27 cellular contexts compared by ENCODE assay signal in the genomic region with DNA sequence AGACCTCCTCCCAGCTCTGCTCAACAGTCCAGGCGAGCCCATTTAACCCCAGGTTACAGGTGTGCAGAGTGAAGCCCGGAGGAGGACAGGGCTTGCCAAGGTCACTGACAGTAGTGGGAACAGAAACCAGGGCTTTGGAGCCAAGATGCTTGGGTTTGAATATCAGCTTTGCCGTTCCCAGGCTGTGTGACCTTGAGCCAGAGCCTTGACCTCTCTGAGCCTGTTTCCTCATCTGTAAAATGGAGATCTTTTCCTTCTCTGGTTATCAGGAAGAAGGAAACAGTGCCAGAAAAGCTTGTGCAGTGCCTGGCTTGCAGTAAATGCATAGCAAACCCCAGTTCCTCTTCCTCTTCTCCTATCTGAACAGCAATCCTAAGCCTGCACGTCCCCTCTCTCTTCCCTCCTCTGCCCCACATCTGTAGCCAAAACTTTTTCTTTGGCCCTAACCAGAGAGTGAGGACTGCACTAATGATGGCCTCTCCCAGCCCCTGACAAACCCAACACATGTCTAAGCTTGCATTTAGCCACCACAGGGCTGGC. TPM values are rescaled to one million over a fixed set of nuclear protein-coding genes. Genes with fewer than 3 reads are reported as not detected.
A peak's percentile ranks its signal among the peaks of the same experiment; 100 is the strongest.
DNase-seq lines count a peak whose midpoint lies in the region; ATAC-seq and TF ChIP-seq lines count a peak whose summit lies in the region.
"Had no signal": no experiment of that assay in that cellular context is flagged by ENCODE, and none has a peak within 500 bp of the region (broad histone marks: within the 10 kb centered on the region; RNA-seq: fewer than 3 reads in every experiment).

No MANE protein-coding gene starts in this region.

- peaks cover 60% of the 10 kb centered on the region for H3K27me3 Mint-ChIP-seq in T-helper 17 cell
- H3K27me3 Mint-ChIP-seq in T-cell: peaks cover 41 to 55% of the 10 kb centered on the region in 2 donors

- no peaks in the 10 kb centered on the region for H3K27me3 ChIP-seq in lung (ENCODE audit: control insufficient read depth, insufficient read depth)

- H3K4me3 ChIP-seq in HEK293 (ENCODE audit: low read depth, low read length) (no peak overlapping the region), lung (no peak overlapping the region)
- H3K4me3 ChIP-seq: gastrocnemius medialis, GM23248, hepatocyte, sigmoid colon, suprapubic skin had no signal

- DNase-seq in MV-4-11 (lab: John Stamatoyannopoulos, UW) (peak; percentile 78), T-helper 17 cell (no peak), lung (ENCODE audit: low spot score) (no peak), T-cell (no peak)
- no peak for DNase-seq in activated effector memory CD4-positive, alpha-beta T cell treated with Interleukin-2 at 50 U/mL for 16 hours
- DNase-seq: activated CD8-positive, alpha-beta T cell treated with anti-CD3 and anti-CD28 coated beads, Interleukin-2, amount 10 ng/mL, durations not matched to agents 7 days and 5 days; C1 segment of cervical spinal cord; DND-41; gastrocnemius medialis; GM23248; IMR-90; mesendoderm; NCI-H1417 treated with DMSO at 0.1 percent for 48 hours; NCI-H2081; NCI-H226; NCI-H774; PC-3; SHP77; sigmoid colon; stimulated activated naive CD4-positive, alpha-beta T cell had no signal

- H3K9me3 ChIP-seq in HEK293 (ENCODE audit: control insufficient read depth, insufficient read depth, low read depth, low read length): no peaks in the 10 kb centered on the region
- H3K9me3 ChIP-seq in T-helper 17 cell (ENCODE audit: control insufficient read depth, low read length, poor library complexity, severe bottlenecking): no peaks in the 10 kb centered on the region
- peaks cover 0 to 10% of the 10 kb centered on the region in 2 donors for H3K9me3 ChIP-seq in lung (ENCODE audit: control insufficient read depth in 2 of 2, insufficient read depth in 1 of 2, low read length in 1 of 2)
- H3K9me3 ChIP-seq: gastrocnemius medialis, suprapubic skin had no signal

- H3K4me3 Mint-ChIP-seq in T-helper 17 cell: peak overlapping the region; percentile 36
- no peak overlapping the region for H3K4me3 Mint-ChIP-seq in T-cell
- H3K4me3 Mint-ChIP-seq: activated CD8-positive, alpha-beta T cell treated with anti-CD3 and anti-CD28 coated beads, Interleukin-2, amount 10 ng/mL, durations not matched to agents 7 days and 5 days had no signal

- CTCF ChIA-PET in HEK293 (lab: Yijun Ruan, JAX): interaction anchor here (1.0 to 1.6 kb wide), 5 partner anchors 10 to 82 kb away, joined by 3 to 6 read pairs (median 4); no protein-coding TSS in a partner anchor
- CTCF ChIA-PET in T-cell (lab: Charles Lee): interaction anchor here in 1 of 2 donors (0.6 kb wide), 1 partner anchor 185 kb away, joined by 6 read pairs; no protein-coding TSS in a partner anchor

- H3K36me3 ChIP-seq in HEK293 (ENCODE audit: control insufficient read depth in 2 of 2, insufficient read depth in 1 of 2, low read length in 2 of 2): no peaks in the 10 kb centered on the region
- no peaks in the 10 kb centered on the region for H3K36me3 ChIP-seq in lung (ENCODE audit: control insufficient read depth in 2 of 2, insufficient read depth in 2 of 2, low read length in 2 of 2)
- H3K36me3 ChIP-seq: gastrocnemius medialis, sigmoid colon, suprapubic skin had no signal

- H3K4me1 Mint-ChIP-seq in T-helper 17 cell (peaks cover 15% of the 10 kb centered on the region), T-cell (peaks cover 0 to 20% (median 11%) of the 10 kb centered on the region in 3 donors)

- TF ChIP-seq CTCF in HEK293 (tag by site-specific recombination; IDR thresholded peaks at IDR 0.05) (no peak), lung (IDR thresholded peaks at IDR 0.05; ENCODE audit: control extremely low read depth, extremely low read depth) (no peak)

- WGBS in lung, 2 donors: 46 to 54% methylated on average over 4 of the region's 4 CpGs

- H3K4me1 ChIP-seq in HEK293 (ENCODE audit: control insufficient read depth, insufficient read depth, low read length): no peaks in the 10 kb centered on the region
- H3K4me1 ChIP-seq in lung (ENCODE audit: control insufficient read depth in 2 of 2, insufficient read depth in 2 of 2, low read length in 2 of 2): peaks cover 0 to 5% of the 10 kb centered on the region in 2 donors
- H3K4me1 ChIP-seq: gastrocnemius medialis had no signal

- H3K36me3 Mint-ChIP-seq in T-helper 17 cell (ENCODE audit: low read depth) (peaks cover 12% of the 10 kb centered on the region), T-cell (no peaks in the 10 kb centered on the region)

- no peak for ATAC-seq in T-helper 17 cell
- peak; percentile 15 for ATAC-seq in lung (ENCODE audit: insufficient read depth, low FRiP score)
- ATAC-seq in T-cell (replicated peaks in 1 of 4): no peak
- ATAC-seq in HG02884 (IDR thresholded peaks at IDR 0.05; ENCODE audit: unreplicated experiment): no peak
- ATAC-seq: activated CD8-positive, alpha-beta T cell treated with anti-CD3 and anti-CD28 coated beads, Interleukin-2, amount 10 ng/mL, durations not matched to agents 7 days and 5 days; activated naive CD4-positive, alpha-beta T cell treated with anti-CD3 and anti-CD28 coated beads, Interleukin-2, amount 50 U/mL, for 72 hours; gastrocnemius medialis; PC-3 had no signal

- no peak overlapping the region for H3K27ac Mint-ChIP-seq in T-helper 17 cell
- no peak overlapping the region for H3K27ac Mint-ChIP-seq in T-cell
- H3K27ac Mint-ChIP-seq: activated CD8-positive, alpha-beta T cell treated with anti-CD3 and anti-CD28 coated beads, Interleukin-2, amount 10 ng/mL, durations not matched to agents 7 days and 5 days; activated naive CD4-positive, alpha-beta T cell treated with anti-CD3 and anti-CD28 coated beads, Interleukin-2, amount 50 U/mL, for 72 hours; activated T-helper 2 cell treated with anti-CD3 and anti-CD28 coated beads, Interferon-gamma antibody, Interleukin-2, Interleukin-4, amounts not matched to agents 10 μg/mL and 5 μg/mL and 100 μg/mL, durations not matched to agents 14 hours and 24 hours and 36 hours had no signal

- peaks cover 0 to 5% (median 0%) of the 10 kb centered on the region in 3 donors for H3K9me3 Mint-ChIP-seq in T-cell

- H3K27ac ChIP-seq in HEK293 (ENCODE audit: extremely low read depth, low read depth, low read length) (no peak overlapping the region), lung (ENCODE audit: low read depth in 1 of 2, low read length in 1 of 2) (no peak overlapping the region)
- H3K27ac ChIP-seq: gastrocnemius medialis, GM23248, hepatocyte, sigmoid colon, suprapubic skin had no signal

- POLR2A ChIA-PET in HEK293 (lab: Yijun Ruan, JAX) (interaction anchor here (0.5 to 1.1 kb wide), 2 partner anchors 40 to 214 kb away, joined by 3 read pairs; no protein-coding TSS in a partner anchor), T-cell (lab: Charles Lee) (no interaction called here)

TF ChIP-seq in HEK293, 187 proteins besides CTCF, POLR2A, EP300 and RAD21:
- no peak for TF ChIP-seq GLI4 (tag by site-specific recombination; IDR thresholded peaks at IDR 0.05)
- TF ChIP-seq KLF1 (tag by site-specific recombination; IDR thresholded peaks at IDR 0.05): no peak
- no peak for TF ChIP-seq SCRT2 (tag by site-specific recombination; IDR thresholded peaks at IDR 0.05)
- no peak for TF ChIP-seq ZNF488 (tag by site-specific recombination; IDR thresholded peaks at IDR 0.05)
- TF ChIP-seq ZNF555 (tag by site-specific recombination; conservative IDR thresholded peaks at IDR 0.05): no peak
- TF ChIP-seq ZNF768 (tag by site-specific recombination; IDR thresholded peaks at IDR 0.05): peak; percentile 94; the same call in 1 of the 2 replicates
- no peak for TF ChIP-seq ZNF585B (tag by site-specific recombination; IDR thresholded peaks at IDR 0.05)
TF ChIP-seq in HEK293: peak in this region for 1.

RNA-seq across cellular contexts. Expression of gene MLXIPL, which starts 21.4 kb away (rescaled TPM):
- not detected for total RNA-seq in T-helper 17 cell
- 10 to 100 TPM in 1 of 2 donors, 1 to 10 TPM in 1; 1.3 to 16.1 TPM for total RNA-seq in lung
- polyA plus RNA-seq in lung: 10 to 100 TPM in 1 of 2 donors, 1 to 10 TPM in 1; 3.4 to 10.0 TPM
- under 1 TPM in 3 of 5 donors, not detected in 2; 0.30 to 0.95 (median 0.58) TPM for total RNA-seq in T-cell
- total RNA-seq: activated CD8-positive, alpha-beta T cell treated with anti-CD3 and anti-CD28 coated beads, Interleukin-2, amount 10 ng/mL, durations not matched to agents 7 days and 5 days; activated naive CD4-positive, alpha-beta T cell treated with anti-CD3 and anti-CD28 coated beads, Interleukin-2, amount 50 U/mL, for 72 hours; activated T-helper 2 cell treated with anti-CD3 and anti-CD28 coated beads, Interferon-gamma antibody, Interleukin-2, Interleukin-4, amounts not matched to agents 10 μg/mL and 5 μg/mL and 100 μg/mL, durations not matched to agents 14 hours and 24 hours and 36 hours; dermis microvascular lymphatic vessel endothelial cell; GM23248; IMR-90 had no signal
- polyA plus RNA-seq: GM23248, IMR-90 had no signal

RNA-seq across cellular contexts. Expression of gene VPS37D, which starts 21.9 kb away (rescaled TPM):
- under 1 TPM in 1 of 2 donors, not detected in 1; 0.76 TPM for total RNA-seq in T-helper 17 cell
- 1 to 10 TPM; 1.3 to 5.5 TPM for total RNA-seq in lung
- 1 to 10 TPM in 1 of 2 donors, under 1 TPM in 1; 0.66 to 1.3 TPM for polyA plus RNA-seq in lung
- total RNA-seq in T-cell: 1 to 10 TPM in 1 of 5 donors, under 1 TPM in 4; 0.36 to 1.1 (median 0.57) TPM

RNA-seq across cellular contexts. Expression of gene DNAJC30, which starts 37.5 kb away (rescaled TPM):
- total RNA-seq in T-helper 17 cell (10 to 100 TPM; 10.6 to 11.5 TPM), lung (10 to 100 TPM in 1 of 2 donors, 1 to 10 TPM in 1; 5.3 to 14.4 TPM), T-cell (10 to 100 TPM in 4 of 5 donors, 1 to 10 TPM in 1; 9.1 to 16.4 (median 14.7) TPM)
- 10 to 100 TPM in 1 of 2 donors, 1 to 10 TPM in 1; 8.1 to 10.0 TPM for polyA plus RNA-seq in lung

RNA-seq across cellular contexts. Expression of gene BUD23, which starts 37.7 kb away (rescaled TPM):
- total RNA-seq in T-helper 17 cell (10 to 100 TPM; 96.0 to 98.0 TPM), lung (10 to 100 TPM; 33.5 to 76.7 TPM), T-cell (10 to 100 TPM; 66.9 to 90.0 (median 71.2) TPM)
- 100 to 1,000 TPM in 1 of 2 donors, 10 to 100 TPM in 1; 71.7 to 118 TPM for polyA plus RNA-seq in lung
